Comparison of ENCODE assay signal across 9 cellular contexts in genomic region chr1:160375788-160376524, GRCh38. TPM values are rescaled to one million over a fixed set of nuclear protein-coding genes. Genes with fewer than 3 reads are reported as not detected.
DNase-seq lines count a peak whose midpoint lies in the region; ATAC-seq and TF ChIP-seq lines count a peak whose summit lies in the region.
"Had no signal": no experiment of that assay in that cellular context is flagged by ENCODE, and none has a peak within 500 bp of the region (broad histone marks: within the 10 kb centered on the region; RNA-seq: fewer than 3 reads in every experiment).

No MANE protein-coding gene starts in this region.

- no peak overlapping the region for H3K4me3 ChIP-seq in right atrium auricular region
- H3K4me3 ChIP-seq: ascending aorta had no signal

- H3K9me3 Mint-ChIP-seq in T-helper 2 cell treated with Interferon-gamma antibody and Interleukin-4, amounts not matched to agents 5 μg/mL and 100 μg/mL, for 36 hours: no peaks in the 10 kb centered on the region

- no peak for TF ChIP-seq CTCF in right atrium auricular region (IDR thresholded peaks at IDR 0.05)

- no peaks in the 10 kb centered on the region for H3K36me3 Mint-ChIP-seq in T-helper 2 cell treated with Interferon-gamma antibody and Interleukin-4, amounts not matched to agents 5 μg/mL and 100 μg/mL, for 36 hours (ENCODE audit: low read depth)

- peak; percentile 62 for ATAC-seq in GM19395 (IDR thresholded peaks at IDR 0.05; ENCODE audit: unreplicated experiment)
- ATAC-seq in stimulated activated naive CD8-positive, alpha-beta T cell treated with anti-CD3 and anti-CD28 coated beads, Interleukin-15, Interleukin-2, amounts not matched to agents 100 U/mL and 50 U/mL, for 24 hours: peak; percentile 52

- peaks cover 10% of the 10 kb centered on the region for H3K27me3 Mint-ChIP-seq in T-helper 2 cell treated with Interferon-gamma antibody and Interleukin-4, amounts not matched to agents 5 μg/mL and 100 μg/mL, for 36 hours (ENCODE audit: low read depth)

- H3K27me3 ChIP-seq in right atrium auricular region: no peaks in the 10 kb centered on the region
- H3K27me3 ChIP-seq: ascending aorta had no signal

- peaks cover 0 to 20% of the 10 kb centered on the region in 2 donors for H3K4me1 ChIP-seq in right atrium auricular region
- H3K4me1 ChIP-seq: ascending aorta had no signal

- peak overlapping the region; percentile 64 for H3K27ac Mint-ChIP-seq in T-helper 2 cell treated with Interferon-gamma antibody and Interleukin-4, amounts not matched to agents 5 μg/mL and 100 μg/mL, for 36 hours

- H3K27ac ChIP-seq in right atrium auricular region: peak overlapping the region; percentile 21 to 29
- H3K27ac ChIP-seq: ascending aorta had no signal

- DNase-seq in AG08395 (ENCODE audit: low spot score) (peak; percentile 30), right atrium auricular region (ENCODE audit: low spot score) (peak; percentile 55), hepatic stellate cell (ENCODE audit: low spot score) (no peak), COLO829 (ENCODE audit: low spot score) (no peak), T-helper 9 cell (no peak)
- peak; percentile 30 for DNase-seq in T-helper 2 cell treated with Interferon-gamma antibody and Interleukin-4, amounts not matched to agents 5 μg/mL and 100 μg/mL, for 36 hours (ENCODE audit: low spot score)
- no peak for DNase-seq in stimulated activated naive CD8-positive, alpha-beta T cell treated with anti-CD3 and anti-CD28 coated beads, Interleukin-15, Interleukin-2, amounts not matched to agents 100 U/mL and 50 U/mL, for 24 hours

- no peaks in the 10 kb centered on the region for H3K36me3 ChIP-seq in right atrium auricular region
- H3K36me3 ChIP-seq: ascending aorta had no signal

- peaks cover 14% of the 10 kb centered on the region for H3K4me1 Mint-ChIP-seq in T-helper 2 cell treated with Interferon-gamma antibody and Interleukin-4, amounts not matched to agents 5 μg/mL and 100 μg/mL, for 36 hours (ENCODE audit: low read depth)

- H3K9me3 ChIP-seq in right atrium auricular region: no peaks in the 10 kb centered on the region
- H3K9me3 ChIP-seq: ascending aorta had no signal

- peak overlapping the region; percentile 27 for H3K4me3 Mint-ChIP-seq in T-helper 2 cell treated with Interferon-gamma antibody and Interleukin-4, amounts not matched to agents 5 μg/mL and 100 μg/mL, for 36 hours

RNA-seq across cellular contexts. Expression of gene NHLH1, which starts 9.1 kb away (rescaled TPM):
- total RNA-seq in right atrium auricular region: not detected
- total RNA-seq: ascending aorta had no signal

RNA-seq across cellular contexts. Expression of gene VANGL2, which starts 24.4 kb away (rescaled TPM):
- total RNA-seq in right atrium auricular region: 1 to 10 TPM; 3.4 to 8.1 TPM

RNA-seq across cellular contexts. Expression of gene NCSTN, which starts 32.8 kb away (rescaled TPM):
- 10 to 100 TPM; 63.4 to 71.3 TPM for total RNA-seq in right atrium auricular region

RNA-seq across cellular contexts. Expression of gene COPA, which starts 32.9 kb away (rescaled TPM):
- 100 to 1,000 TPM in 1 of 2 donors, 10 to 100 TPM in 1; 96.1 to 134 TPM for total RNA-seq in right atrium auricular region

Comparison
In these comparisons a context has a peak if more than half of its experiments do, and no peak if none do; other contexts are left out.
1. DNase-seq: peak in AG08395 (single experiment), T-helper 2 cell treated with Interferon-gamma antibody and Interleukin-4, amounts not matched to agents 5 μg/mL and 100 μg/mL, for 36 hours (single experiment) and right atrium auricular region (single experiment); none in stimulated activated naive CD8-positive, alpha-beta T cell treated with anti-CD3 and anti-CD28 coated beads, Interleukin-15, Interleukin-2, amounts not matched to agents 100 U/mL and 50 U/mL, for 24 hours (single experiment), hepatic stellate cell (single experiment), COLO829 (single experiment) and T-helper 9 cell (single experiment).